Comparison of ENCODE assay signal across 13 cellular contexts in genomic region chr1:223709598-223709997, GRCh38. TPM values are rescaled to one million over a fixed set of nuclear protein-coding genes. Genes with fewer than 3 reads are reported as not detected.
DNase-seq lines count a peak whose midpoint lies in the region; ATAC-seq and TF ChIP-seq lines count a peak whose summit lies in the region.
"Had no signal": no experiment of that assay in that cellular context is flagged by ENCODE, and none has a peak within 500 bp of the region (broad histone marks: within the 10 kb centered on the region; RNA-seq: fewer than 3 reads in every experiment).

No MANE protein-coding gene starts in this region.

- H3K4me3 ChIP-seq in cardiac muscle cell (no peak overlapping the region), right cardiac atrium (ENCODE audit: low read length) (no peak overlapping the region), epithelial cell of proximal tubule (ENCODE audit: low read depth, low read length) (no peak overlapping the region), thoracic aorta (no peak overlapping the region), esophagus squamous epithelium (no peak overlapping the region)
- H3K4me3 ChIP-seq in CD8-positive, alpha-beta memory T cell (ENCODE audit: low read length) = no peak overlapping the region
- H3K4me3 ChIP-seq: BLaER1 treated with 17β-estradiol and CSF1 and Interleukin-3, amounts not matched to agents 10 nM and 100 nM had no signal

- H3K4me1 ChIP-seq in cardiac muscle cell (ENCODE audit: low read depth) = peaks cover 32% of the 10 kb centered on the region
- peaks cover 30% of the 10 kb centered on the region for H3K4me1 ChIP-seq in right cardiac atrium (ENCODE audit: control insufficient read depth, insufficient read depth, low read length)
- H3K4me1 ChIP-seq in thoracic aorta (ENCODE audit: control insufficient read depth in 1 of 2, low read depth in 2 of 2) = peaks cover 40 to 66% of the 10 kb centered on the region in 2 donors
- H3K4me1 ChIP-seq in CD8-positive, alpha-beta memory T cell (ENCODE audit: insufficient read depth, low read length) = peaks cover 39% of the 10 kb centered on the region
- H3K4me1 ChIP-seq in esophagus squamous epithelium = peaks cover 39 to 85% (median 50%) of the 10 kb centered on the region in 3 donors

- H3K27ac ChIP-seq in cardiac muscle cell = no peak overlapping the region
- H3K27ac ChIP-seq in right cardiac atrium (ENCODE audit: low read length) = no peak overlapping the region
- H3K27ac ChIP-seq in thoracic aorta = peak overlapping the region in 1 of 2 donors; percentile 84
- H3K27ac ChIP-seq in CD8-positive, alpha-beta memory T cell (ENCODE audit: low read depth, low read length) = no peak overlapping the region
- H3K27ac ChIP-seq in esophagus squamous epithelium = peak overlapping the region in 2 of 4 donors; percentile 84 to 91
- H3K27ac ChIP-seq: BLaER1 treated with 17β-estradiol and CSF1 and Interleukin-3, amounts not matched to agents 10 nM and 100 nM; parathyroid adenoma had no signal

- H3K27me3 Mint-ChIP-seq in CD8-positive, alpha-beta memory T cell = no peaks in the 10 kb centered on the region

- H3K27me3 ChIP-seq in cardiac muscle cell = no peaks in the 10 kb centered on the region
- no peaks in the 10 kb centered on the region for H3K27me3 ChIP-seq in right cardiac atrium (ENCODE audit: control insufficient read depth, insufficient read depth)
- no peaks in the 10 kb centered on the region for H3K27me3 ChIP-seq in thoracic aorta (replicated peaks; ENCODE audit: insufficient read depth)
- no peaks in the 10 kb centered on the region for H3K27me3 ChIP-seq in CD8-positive, alpha-beta memory T cell (ENCODE audit: insufficient read depth, low read length, poor library complexity, severe bottlenecking)
- H3K27me3 ChIP-seq in esophagus squamous epithelium = no peaks in the 10 kb centered on the region
- H3K27me3 ChIP-seq: BLaER1 treated with 17β-estradiol and CSF1 and Interleukin-3, amounts not matched to agents 10 nM and 100 nM had no signal

- H3K27ac Mint-ChIP-seq in CD8-positive, alpha-beta memory T cell = peak overlapping the region in 4 of 8 donors; percentile 5 to 73 (median 54)

- intact Hi-C loops in right cardiac atrium (cut with DNase I) (no loop called here), esophagus squamous epithelium (cut with DNase I) (no loop called here)

- peaks cover 0 to 9% (median 0%) of the 10 kb centered on the region in 3 donors for H3K36me3 Mint-ChIP-seq in CD8-positive, alpha-beta memory T cell

- no peaks in the 10 kb centered on the region for H3K36me3 ChIP-seq in cardiac muscle cell
- H3K36me3 ChIP-seq in thoracic aorta = no peaks in the 10 kb centered on the region
- no peaks in the 10 kb centered on the region for H3K36me3 ChIP-seq in CD8-positive, alpha-beta memory T cell (ENCODE audit: insufficient read depth, low read length)
- H3K36me3 ChIP-seq in esophagus squamous epithelium = no peaks in the 10 kb centered on the region
- H3K36me3 ChIP-seq: BLaER1 treated with 17β-estradiol and CSF1 and Interleukin-3, amounts not matched to agents 10 nM and 100 nM had no signal

- DNase-seq in cardiac muscle cell (ENCODE audit: low read depth in 1 of 2, low spot score in 1 of 2) (peak in 1 of 2 donors; percentile 62), right cardiac atrium (no peak), RKO (ENCODE audit: low spot score) (peak; percentile 81), epithelial cell of proximal tubule (ENCODE audit: low read depth) (no peak), thoracic aorta (ENCODE audit: low spot score) (no peak), HK-2 (ENCODE audit: unreplicated experiment) (no peak), esophagus squamous epithelium (lab: John Stamatoyannopoulos, UW) (no peak)
- no peak for DNase-seq in CD8-positive, alpha-beta memory T cell
- DNase-seq: activated CD4-positive, alpha-beta T cell treated with anti-CD3 and anti-CD28 coated beads, Interleukin-2, amount 50 U/mL, for 1 hour; activated naive CD4-positive, alpha-beta T cell had no signal

- peak overlapping the region in 1 of 7 donors; percentile 46 for H3K4me3 Mint-ChIP-seq in CD8-positive, alpha-beta memory T cell

- POLR2A ChIA-PET in CD8-positive, alpha-beta memory T cell (lab: Charles Lee) = no interaction called here

- TF ChIP-seq POLR2A in esophagus squamous epithelium (IDR thresholded peaks at IDR 0.05) = no peak

- CTCF ChIA-PET in CD8-positive, alpha-beta memory T cell (lab: Charles Lee) = interaction anchor here (4.7 kb wide), 1 partner anchor 41 kb away, joined by 77 read pairs; no protein-coding TSS in a partner anchor

- ATAC-seq in right cardiac atrium (no peak), thoracic aorta (ENCODE audit: insufficient number of reproducible peaks, low FRiP score, low read depth) (no peak)

- peak; percentile 56 for TF ChIP-seq CTCF in cardiac muscle cell (IDR thresholded peaks at IDR 0.05; ENCODE audit: low read depth, low read length)
- TF ChIP-seq CTCF in epithelial cell of proximal tubule (conservative IDR thresholded peaks at IDR 0.05; ENCODE audit: low read depth, low read length) = peak; percentile 45
- peak; percentile 34 for TF ChIP-seq CTCF in thoracic aorta (IDR thresholded peaks at IDR 0.05)
- TF ChIP-seq CTCF in esophagus squamous epithelium (IDR thresholded peaks at IDR 0.05) = peak in 3 of 6 experiments; percentile 5 to 35 (median 20)

- no peaks in the 10 kb centered on the region for H3K9me3 Mint-ChIP-seq in CD8-positive, alpha-beta memory T cell

- H3K4me1 Mint-ChIP-seq in CD8-positive, alpha-beta memory T cell = peaks cover 28 to 48% (median 29%) of the 10 kb centered on the region in 3 donors

- no peaks in the 10 kb centered on the region for H3K9me3 ChIP-seq in cardiac muscle cell (ENCODE audit: low read depth)
- H3K9me3 ChIP-seq in right cardiac atrium (ENCODE audit: control insufficient read depth, low read length) = no peaks in the 10 kb centered on the region
- H3K9me3 ChIP-seq in thoracic aorta = no peaks in the 10 kb centered on the region
- H3K9me3 ChIP-seq in CD8-positive, alpha-beta memory T cell (ENCODE audit: low read length) = no peaks in the 10 kb centered on the region
- H3K9me3 ChIP-seq in esophagus squamous epithelium = no peaks in the 10 kb centered on the region
- H3K9me3 ChIP-seq: BLaER1 treated with 17β-estradiol and CSF1 and Interleukin-3, amounts not matched to agents 10 nM and 100 nM had no signal

- 46% methylated on average over 3 of the region's 3 CpGs for WGBS in right cardiac atrium
- 67 to 72% methylated on average over 3 of the region's 3 CpGs for WGBS in esophagus squamous epithelium, 2 donors

RNA-seq across cellular contexts. Expression of gene CAPN2, which starts 2.7 kb away (rescaled TPM):
- 70.6 and 110 TPM in 2 replicates for total RNA-seq in cardiac muscle cell
- polyA plus RNA-seq in cardiac muscle cell = 65.5 and 98.5 TPM in 2 replicates
- 10 to 100 TPM; 58.6 to 91.6 (median 73.2) TPM for total RNA-seq in right cardiac atrium
- 52.7 TPM for polyA plus RNA-seq in right cardiac atrium
- 228 and 281 TPM in 2 replicates for total RNA-seq in epithelial cell of proximal tubule
- total RNA-seq in thoracic aorta = 100 to 1,000 TPM; 235 to 258 TPM
- 10 to 100 TPM; 79.8 to 82.9 TPM for total RNA-seq in CD8-positive, alpha-beta memory T cell
- 252 TPM for polyA plus RNA-seq in CD8-positive, alpha-beta memory T cell
- total RNA-seq in esophagus squamous epithelium = 100 to 1,000 TPM; 145 to 234 (median 177) TPM

RNA-seq across cellular contexts. Expression of gene CAPN8, which starts 44.1 kb away (rescaled TPM):
- total RNA-seq in cardiac muscle cell = not detected in 2 replicates
- 0.15 TPM in 1 of 2 replicates, not detected in the other for polyA plus RNA-seq in cardiac muscle cell
- total RNA-seq in right cardiac atrium = not detected
- 0.23 TPM for polyA plus RNA-seq in right cardiac atrium
- total RNA-seq in epithelial cell of proximal tubule = not detected in 2 replicates
- total RNA-seq in thoracic aorta = 10 to 100 TPM in 1 of 2 donors, not detected in 1; 17.5 TPM
- not detected for total RNA-seq in CD8-positive, alpha-beta memory T cell
- polyA plus RNA-seq in CD8-positive, alpha-beta memory T cell = not detected
- 1 to 10 TPM in 1 of 4 donors, under 1 TPM in 2, not detected in 1; 0.26 to 1.1 (median 0.57) TPM for total RNA-seq in esophagus squamous epithelium
- total RNA-seq: temporal lobe had no signal
